In the genomic region with DNA sequence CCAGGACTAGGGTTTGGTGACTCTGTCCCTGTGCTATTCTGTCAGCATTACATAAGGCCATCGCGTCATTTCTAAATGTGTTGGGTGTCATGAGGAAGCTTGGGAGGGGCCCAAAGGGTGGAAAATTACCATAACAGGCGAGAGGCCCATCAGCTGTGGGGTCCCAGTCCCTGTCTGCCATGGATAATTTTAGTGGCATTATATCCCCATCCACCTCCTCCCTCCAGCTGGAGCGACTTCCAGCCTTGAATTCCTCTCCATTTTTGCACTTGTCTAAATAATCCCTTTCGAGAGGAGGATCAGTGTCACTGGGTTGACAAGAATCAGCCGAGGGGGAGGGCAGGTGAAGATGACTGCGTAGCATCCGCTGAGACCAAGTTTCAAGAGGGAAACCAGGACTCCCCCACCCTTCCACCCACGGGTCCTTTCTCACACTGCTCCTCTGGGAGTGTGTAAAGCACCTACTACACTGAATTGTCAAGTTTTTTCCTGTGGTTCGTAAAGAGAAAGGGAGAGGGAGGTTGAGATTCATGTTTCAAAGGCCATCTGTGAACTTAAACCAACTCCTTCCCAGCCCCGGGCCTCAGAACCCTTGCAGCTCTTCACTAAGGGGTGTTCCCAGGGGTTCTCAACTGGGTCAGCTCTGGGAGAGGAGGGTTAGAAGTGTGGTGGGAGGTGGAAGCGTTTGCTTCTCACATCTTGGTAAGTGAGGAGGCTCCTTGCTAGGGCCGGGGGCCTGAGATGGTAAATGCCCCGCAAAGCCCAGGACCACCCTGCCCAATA, we compare ENCODE assay signal across 11 cellular contexts. TPM values are rescaled to one million over a fixed set of nuclear protein-coding genes. Genes with fewer than 3 reads are reported as not detected.
DNase-seq lines count a peak whose midpoint lies in the region; ATAC-seq lines count a peak whose summit lies in the region.
"Had no signal": no experiment of that assay in that cellular context is flagged by ENCODE, and none has a peak within 500 bp of the region (broad histone marks: within the 10 kb centered on the region; RNA-seq: fewer than 3 reads in every experiment).

No MANE protein-coding gene starts in this region.

- peak overlapping the region; percentile 44 for H3K27ac Mint-ChIP-seq in activated CD4-positive, alpha-beta memory T cell treated with anti-CD3 and anti-CD28 coated beads for 36 hours
- peak overlapping the region; percentile 62 for H3K27ac Mint-ChIP-seq in stimulated activated naive B cell treated with anti-CD40 and anti-IgM and Interleukin-4, amounts not matched to agents 10 μg/mL and 1 μg/mL and 100 μg/mL, for 72 hours
- H3K27ac Mint-ChIP-seq: dendritic cell treated with granulocyte-macrophage colony-stimulating factor and Interleukin-4, amounts not matched to agents 40 ng/mL and 50 ng/mL, for 4 days had no signal

- no peaks in the 10 kb centered on the region for H3K9me3 Mint-ChIP-seq in activated CD4-positive, alpha-beta memory T cell treated with anti-CD3 and anti-CD28 coated beads for 36 hours
- no peaks in the 10 kb centered on the region for H3K9me3 Mint-ChIP-seq in stimulated activated naive B cell treated with anti-CD40 and anti-IgM and Interleukin-4, amounts not matched to agents 10 μg/mL and 1 μg/mL and 100 μg/mL, for 72 hours
- H3K9me3 Mint-ChIP-seq: dendritic cell treated with granulocyte-macrophage colony-stimulating factor and Interleukin-4, amounts not matched to agents 40 ng/mL and 50 ng/mL, for 4 days had no signal

- no peaks in the 10 kb centered on the region for H3K36me3 Mint-ChIP-seq in activated CD4-positive, alpha-beta memory T cell treated with anti-CD3 and anti-CD28 coated beads for 36 hours
- peaks cover 0 to 3% of the 10 kb centered on the region in 2 donors for H3K36me3 Mint-ChIP-seq in stimulated activated naive B cell treated with anti-CD40 and anti-IgM and Interleukin-4, amounts not matched to agents 10 μg/mL and 1 μg/mL and 100 μg/mL, for 72 hours

- POLR2A ChIA-PET in activated CD4-positive, alpha-beta memory T cell treated with anti-CD3 and anti-CD28 coated beads for 36 hours (lab: Charles Lee) = interaction anchor here (0.6 to 1.5 kb wide), 3 partner anchors 35 to 121 kb away, joined by 4 to 5 read pairs (median 5); partner anchors contain the start of genes ANGEL2 and FLVCR1

- no peak for DNase-seq in left cardiac atrium
- no peak for DNase-seq in cardiac septum (ENCODE audit: low spot score)
- DNase-seq in activated CD4-positive, alpha-beta memory T cell treated with anti-CD3 and anti-CD28 coated beads for 36 hours = peak; percentile 78
- DNase-seq in stimulated activated naive B cell treated with anti-CD40 and anti-IgM and Interleukin-4, amounts not matched to agents 10 μg/mL and 1 μg/mL and 100 μg/mL, for 72 hours = no peak
- DNase-seq in NCI-H1694 (lab: John Stamatoyannopoulos, UW) = no peak
- DNase-seq in dedifferentiated amniotic fluid mesenchymal stem cell (ENCODE audit: extremely low spot score) = no peak
- DNase-seq in NCI-H1694 treated with DMSO at 0.1 percent for 48 hours (lab: John Stamatoyannopoulos, UW) = no peak
- DNase-seq: KBM-7, T1000 had no signal

- H3K4me1 Mint-ChIP-seq in activated CD4-positive, alpha-beta memory T cell treated with anti-CD3 and anti-CD28 coated beads for 36 hours (ENCODE audit: low read depth) = peaks cover 36% of the 10 kb centered on the region
- H3K4me1 Mint-ChIP-seq in stimulated activated naive B cell treated with anti-CD40 and anti-IgM and Interleukin-4, amounts not matched to agents 10 μg/mL and 1 μg/mL and 100 μg/mL, for 72 hours = peaks cover 7 to 13% of the 10 kb centered on the region in 2 donors

- intact Hi-C loops in left cardiac atrium (cut with DNase I) = no loop called here
- intact Hi-C loops in cardiac septum (cut with DNase I) = loop anchor here (10.0 kb wide), 1 partner anchor 315 kb away; no protein-coding TSS in a partner anchor
- intact Hi-C loops in activated CD4-positive, alpha-beta memory T cell treated with anti-CD3 and anti-CD28 coated beads for 36 hours (cut with micrococcal nuclease) = loop anchor here (2.0 kb wide), 3 partner anchors 23 to 121 kb away; partner anchors contain the start of genes FLVCR1 and VASH2

- CTCF ChIA-PET in activated CD4-positive, alpha-beta memory T cell treated with anti-CD3 and anti-CD28 coated beads for 36 hours (lab: Charles Lee) = interaction anchor here (0.6 to 1.9 kb wide), 9 partner anchors 12 to 198 kb away, joined by 3 to 10 read pairs (median 4); no protein-coding TSS in a partner anchor

- H3K4me3 Mint-ChIP-seq in activated CD4-positive, alpha-beta memory T cell treated with anti-CD3 and anti-CD28 coated beads for 36 hours = no peak overlapping the region
- no peak overlapping the region for H3K4me3 Mint-ChIP-seq in stimulated activated naive B cell treated with anti-CD40 and anti-IgM and Interleukin-4, amounts not matched to agents 10 μg/mL and 1 μg/mL and 100 μg/mL, for 72 hours
- H3K4me3 Mint-ChIP-seq: dendritic cell treated with granulocyte-macrophage colony-stimulating factor and Interleukin-4, amounts not matched to agents 40 ng/mL and 50 ng/mL, for 4 days had no signal

- ATAC-seq in left cardiac atrium = peak; percentile 33 to 51
- peak; percentile 62 for ATAC-seq in HG02763 (IDR thresholded peaks at IDR 0.05; ENCODE audit: unreplicated experiment)
- peak; percentile 73 to 79 for ATAC-seq in stimulated activated naive B cell treated with anti-CD40 and anti-IgM and Interleukin-4, amounts not matched to agents 10 μg/mL and 1 μg/mL and 100 μg/mL, for 72 hours (replicated peaks)

- H3K27me3 Mint-ChIP-seq in activated CD4-positive, alpha-beta memory T cell treated with anti-CD3 and anti-CD28 coated beads for 36 hours = peaks cover 2% of the 10 kb centered on the region
- no peaks in the 10 kb centered on the region for H3K27me3 Mint-ChIP-seq in stimulated activated naive B cell treated with anti-CD40 and anti-IgM and Interleukin-4, amounts not matched to agents 10 μg/mL and 1 μg/mL and 100 μg/mL, for 72 hours

RNA-seq across cellular contexts. Expression of gene VASH2, which starts 29.2 kb away (rescaled TPM):
- total RNA-seq in left cardiac atrium = 1 to 10 TPM; 1.8 to 3.7 TPM
- 0.38 TPM for total RNA-seq in cardiac septum
- total RNA-seq in activated CD4-positive, alpha-beta memory T cell treated with anti-CD3 and anti-CD28 coated beads for 36 hours = under 1 TPM; 0.57 to 0.63 TPM

RNA-seq across cellular contexts. Expression of gene ANGEL2, which starts 36.1 kb away (rescaled TPM):
- total RNA-seq in left cardiac atrium = 10 to 100 TPM; 18.8 TPM
- 17.8 TPM for total RNA-seq in cardiac septum
- total RNA-seq in activated CD4-positive, alpha-beta memory T cell treated with anti-CD3 and anti-CD28 coated beads for 36 hours = 10 to 100 TPM; 41.3 to 46.4 TPM

Comparison
In these comparisons a context has a peak if more than half of its experiments do, and no peak if none do; other contexts are left out.
1. intact Hi-C loops: an anchor here in cardiac septum (10.0 kb wide) and activated CD4-positive, alpha-beta memory T cell treated with anti-CD3 and anti-CD28 coated beads for 36 hours (2.0 kb wide); none called in left cardiac atrium.